ENCODE assay signal across 13 cellular contexts in the genomic region with DNA sequence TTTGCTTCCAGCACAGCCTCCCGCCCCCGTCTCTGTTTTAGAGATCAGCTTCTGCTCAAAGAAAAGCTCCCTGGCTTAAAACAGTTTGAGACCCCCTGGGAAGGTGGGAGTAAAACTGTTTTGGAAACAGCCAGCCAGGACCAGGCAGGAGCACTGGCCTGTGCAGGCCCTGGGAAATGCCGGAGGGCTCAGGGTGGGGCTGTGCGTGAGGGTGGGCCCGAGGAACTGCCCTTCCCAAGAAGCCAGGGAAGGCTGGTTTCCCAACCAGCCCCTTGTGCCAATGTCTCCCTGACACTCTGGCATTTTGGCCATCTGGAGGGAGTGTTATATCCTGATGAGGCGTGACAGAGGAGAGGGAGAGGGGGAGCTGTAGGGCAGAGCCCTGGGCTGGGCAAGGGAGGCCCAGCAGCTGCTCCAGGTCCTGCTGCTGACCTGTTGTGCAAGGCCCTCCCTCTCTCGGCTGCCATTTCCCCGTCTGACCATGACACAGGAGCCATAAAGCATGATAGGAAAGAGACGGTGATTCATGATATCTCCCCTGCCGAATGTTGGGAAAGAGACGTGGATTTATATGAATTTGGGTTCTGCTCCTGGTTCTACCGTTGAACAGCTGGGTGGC. TPM values are rescaled to one million over a fixed set of nuclear protein-coding genes. Genes with fewer than 3 reads are reported as not detected.
DNase-seq lines count a peak whose midpoint lies in the region; ATAC-seq and TF ChIP-seq lines count a peak whose summit lies in the region.
"Had no signal": no experiment of that assay in that cellular context is flagged by ENCODE, and none has a peak within 500 bp of the region (broad histone marks: within the 10 kb centered on the region; RNA-seq: fewer than 3 reads in every experiment).

No MANE protein-coding gene starts in this region.

- H3K27me3 ChIP-seq in gastroesophageal sphincter (no peaks in the 10 kb centered on the region), rectal smooth muscle tissue (ENCODE audit: control insufficient read depth, insufficient read depth, low read length) (no peaks in the 10 kb centered on the region), neuronal stem cell (ENCODE audit: control insufficient read depth in 3 of 3, insufficient read depth in 3 of 3, low read depth in 1 of 3, low read length in 3 of 3) (peaks cover 0 to 61% (median 0%) of the 10 kb centered on the region in 3 experiments)
- H3K27me3 ChIP-seq: brain microvascular endothelial cell had no signal

- H3K4me2 ChIP-seq in neuronal stem cell (ENCODE audit: insufficient read depth, low read length, poor library complexity, severe bottlenecking) = no peak overlapping the region

- H3K14ac ChIP-seq in neuronal stem cell (ENCODE audit: low read length) = no peak overlapping the region

- no peak overlapping the region for H2BK120ac ChIP-seq in neuronal stem cell (ENCODE audit: low read depth, low read length)

- H3K36me3 ChIP-seq in gastroesophageal sphincter = peaks cover 0 to 36% of the 10 kb centered on the region in 2 donors
- no peaks in the 10 kb centered on the region for H3K36me3 ChIP-seq in rectal smooth muscle tissue (ENCODE audit: control insufficient read depth, insufficient read depth, low read length)
- H3K36me3 ChIP-seq in neuronal stem cell (replicated peaks in 1 of 2; ENCODE audit: control insufficient read depth in 2 of 2, insufficient read depth in 2 of 2, low read length in 2 of 2) = no peaks in the 10 kb centered on the region
- H3K36me3 ChIP-seq: brain microvascular endothelial cell had no signal

- H3K9me3 ChIP-seq in gastroesophageal sphincter (no peaks in the 10 kb centered on the region), neuronal stem cell (replicated peaks in 1 of 2; ENCODE audit: control insufficient read depth in 2 of 2, insufficient read depth in 1 of 2, low read depth in 1 of 2, low read length in 2 of 2) (no peaks in the 10 kb centered on the region)

- POLR2A ChIA-PET in RWPE1 (lab: Yijun Ruan, JAX; ENCODE audit: low non-redundant PET) = interaction anchor here (1.1 kb wide), 1 partner anchor 10 kb away, joined by 3 read pairs; no protein-coding TSS in a partner anchor

- TF ChIP-seq CTCF in RWPE1 (conservative IDR thresholded peaks at IDR 0.05; ENCODE audit: low read depth) = no peak
- no peak for TF ChIP-seq CTCF in gastroesophageal sphincter (IDR thresholded peaks at IDR 0.05)

- no peak overlapping the region for H3K23ac ChIP-seq in neuronal stem cell (ENCODE audit: low read depth, low read length, poor library complexity)

- H2BK12ac ChIP-seq in neuronal stem cell (ENCODE audit: low read length) = no peak overlapping the region

- DNase-seq in DMS 273 treated with DMSO at 0.1 percent for 48 hours (lab: John Stamatoyannopoulos, UW) (peak; percentile 48), RWPE1 (ENCODE audit: low spot score) (no peak), neuronal stem cell (ENCODE audit: low spot score) (no peak), DMS79 (lab: John Stamatoyannopoulos, UW) (no peak)
- no peak for DNase-seq in stimulated activated naive CD8-positive, alpha-beta T cell treated with anti-CD3 and anti-CD28 coated beads, Interleukin-15, Interleukin-2, amounts not matched to agents 100 U/mL and 50 U/mL, for 24 hours
- DNase-seq: activated CD4-positive, alpha-beta T cell treated with anti-CD3 and anti-CD28 coated beads, Interleukin-2, amount 10 ng/mL, durations not matched to agents 24 days and 14 days; brain microvascular endothelial cell; CD8-positive, alpha-beta T cell; NCI-H1436 treated with DMSO at 0.1 percent for 48 hours; NK-92 treated with Interleukin-12 subunit alpha and Interleukin-12 subunit beta, amount 100 ng/mL, for 24 hours had no signal

- H3K4me1 ChIP-seq in gastroesophageal sphincter (peaks cover 0 to 48% (median 10%) of the 10 kb centered on the region in 3 donors), rectal smooth muscle tissue (ENCODE audit: control insufficient read depth, insufficient read depth, low read length) (peaks cover 10% of the 10 kb centered on the region), neuronal stem cell (ENCODE audit: control insufficient read depth in 2 of 2, insufficient read depth in 1 of 2, low read depth in 1 of 2, low read length in 2 of 2) (peaks cover 0 to 1% of the 10 kb centered on the region in 2 donors)

- H4K8ac ChIP-seq in neuronal stem cell (ENCODE audit: low read depth, low read length) = no peak overlapping the region

- no peak overlapping the region for H3K9ac ChIP-seq in rectal smooth muscle tissue (ENCODE audit: low read length)
- H3K9ac ChIP-seq in neuronal stem cell (ENCODE audit: low read depth, low read length, poor library complexity) = no peak overlapping the region

- WGBS in gastroesophageal sphincter (ENCODE audit: low coverage in 1 of 2), 2 donors = 67 to 80% methylated on average over 1 of the region's 12 CpGs
- WGBS in neuronal stem cell (ENCODE audit: extremely low coverage in 2 of 2, insufficient read length in 2 of 2, insufficient replicate concordance in 1 of 2), 2 donors = no CpG with 5 or more reads among the region's 12 CpGs

- H2BK5ac ChIP-seq in neuronal stem cell (ENCODE audit: low read length) = no peak overlapping the region

- H3K79me1 ChIP-seq in neuronal stem cell (ENCODE audit: low read depth, low read length) = no peaks in the 10 kb centered on the region

- no peak overlapping the region for H2AFZ ChIP-seq in neuronal stem cell (ENCODE audit: low read length)

- TF ChIP-seq EP300 in gastroesophageal sphincter (IDR thresholded peaks at IDR 0.05) = no peak

- no peak overlapping the region for H2AK5ac ChIP-seq in neuronal stem cell (ENCODE audit: low read depth, low read length)

- ATAC-seq in gastroesophageal sphincter = peak; percentile 82
- ATAC-seq in stimulated activated naive CD8-positive, alpha-beta T cell treated with anti-CD3 and anti-CD28 coated beads, Interleukin-15, Interleukin-2, amounts not matched to agents 100 U/mL and 50 U/mL, for 24 hours = no peak
- ATAC-seq in HG03439 (IDR thresholded peaks at IDR 0.05; ENCODE audit: unreplicated experiment) = no peak
- ATAC-seq: CD8-positive, alpha-beta T cell had no signal

- no peak overlapping the region for H3K4me3 ChIP-seq in gastroesophageal sphincter
- H3K4me3 ChIP-seq in rectal smooth muscle tissue (ENCODE audit: low read length) = no peak overlapping the region
- no peak overlapping the region for H3K4me3 ChIP-seq in neuronal stem cell (ENCODE audit: low read length in 2 of 2)

- H3K18ac ChIP-seq in neuronal stem cell (ENCODE audit: low read length) = no peak overlapping the region

- no peak for TF ChIP-seq POLR2A in gastroesophageal sphincter (IDR thresholded peaks at IDR 0.05)

- no peak overlapping the region for H3K4ac ChIP-seq in neuronal stem cell (ENCODE audit: low read length)

- no peak overlapping the region for H2BK15ac ChIP-seq in neuronal stem cell (ENCODE audit: low read length)

- H3K27ac ChIP-seq in RWPE1 = peak overlapping the region; percentile 92
- peak overlapping the region in 3 of 4 donors; percentile 39 to 69 (median 58) for H3K27ac ChIP-seq in gastroesophageal sphincter
- peak overlapping the region; percentile 10 for H3K27ac ChIP-seq in rectal smooth muscle tissue (ENCODE audit: low read depth, low read length)
- H3K27ac ChIP-seq in neuronal stem cell (replicated peaks; ENCODE audit: low read length) = no peak overlapping the region
- H3K27ac ChIP-seq: brain microvascular endothelial cell had no signal

- H4K91ac ChIP-seq in neuronal stem cell (ENCODE audit: low read depth, low read length, poor library complexity) = no peak overlapping the region

- CTCF ChIA-PET in RWPE1 (lab: Yijun Ruan, JAX) = interaction anchor here (0.9 to 5.7 kb wide), 3 partner anchors 47 to 62 kb away, joined by 3 to 40 read pairs (median 4); a partner anchor contains a TSS

RNA-seq across cellular contexts. Expression of a gene that starts 16.2 kb away (rescaled TPM):
- total RNA-seq in gastroesophageal sphincter = 10 to 100 TPM; 21.7 to 85.7 (median 43.2) TPM
- polyA plus RNA-seq in neuronal stem cell (2013, experiment 1 of 2) = 3.4 TPM
- 3.6 TPM for polyA plus RNA-seq in neuronal stem cell (2013, experiment 2 of 2)
- total RNA-seq: activated CD4-positive, alpha-beta T cell treated with anti-CD3 and anti-CD28 coated beads, Interleukin-2, amount 10 ng/mL, durations not matched to agents 24 days and 14 days; CD8-positive, alpha-beta T cell had no signal

RNA-seq across cellular contexts. Expression of a gene that starts 22.0 kb away (rescaled TPM):
- 1 to 10 TPM in 1 of 4 donors, under 1 TPM in 3; 0.16 to 4.4 (median 0.62) TPM for total RNA-seq in gastroesophageal sphincter
- 109 TPM for polyA plus RNA-seq in neuronal stem cell (2013, experiment 1 of 2)
- 113 TPM for polyA plus RNA-seq in neuronal stem cell (2013, experiment 2 of 2)
- total RNA-seq: CD8-positive, alpha-beta T cell had no signal
